8 cellular contexts compared by ENCODE assay signal in genomic region chr2:38751043-38751846, GRCh38. TPM values are rescaled to one million over a fixed set of nuclear protein-coding genes. Genes with fewer than 3 reads are reported as not detected.
DNase-seq lines count a peak whose midpoint lies in the region; TF ChIP-seq lines count a peak whose summit lies in the region.

TSS of gene SRSF7 (minus strand) at chr2:38751361. CDS start at chr2:38751256, 105 bp downstream.

- H3K27me3 ChIP-seq in H7 (ENCODE audit: control insufficient read depth, insufficient read depth, low read length) = no peaks in the 10 kb centered on the region
- no peaks in the 10 kb centered on the region for H3K27me3 ChIP-seq in MG63

- H3K27ac Mint-ChIP-seq in nephron = peak within 1 kb of the TSS; percentile 96 to 99 (median 98)
- H3K27ac Mint-ChIP-seq in stimulated activated naive CD8-positive, alpha-beta T cell treated with anti-CD3 and anti-CD28 coated beads, Interleukin-15, Interleukin-2, amounts not matched to agents 100 ng/mL and 50 ng/mL, for 24 hours = peak within 1 kb of the TSS; percentile 100

- DNase-seq in ELF-1 (ENCODE audit: low read depth, low spot score) = peak; percentile 99
- DNase-seq in H7 = peak; percentile 95
- DNase-seq in MG63 = peak; percentile 99
- DNase-seq in SHP77 treated with DMSO at 0.1 percent for 48 hours (lab: John Stamatoyannopoulos, UW) = peak; percentile 93
- DNase-seq in activated effector memory CD4-positive, alpha-beta T cell treated with anti-CD3 and anti-CD28 coated beads, Interleukin-2, amount 50 U/mL, for 16 hours = peak; percentile 99
- DNase-seq in fibroblast of the aortic adventitia (ENCODE audit: low read depth) = peak; percentile 100

- peak within 1 kb of the TSS; percentile 98 for H3K4me3 Mint-ChIP-seq in nephron
- H3K4me3 Mint-ChIP-seq in stimulated activated naive CD8-positive, alpha-beta T cell treated with anti-CD3 and anti-CD28 coated beads, Interleukin-15, Interleukin-2, amounts not matched to agents 100 ng/mL and 50 ng/mL, for 24 hours = peak within 1 kb of the TSS; percentile 99

- H3K9me3 Mint-ChIP-seq in nephron = no peaks in the 10 kb centered on the region
- no peaks in the 10 kb centered on the region for H3K9me3 Mint-ChIP-seq in stimulated activated naive CD8-positive, alpha-beta T cell treated with anti-CD3 and anti-CD28 coated beads, Interleukin-15, Interleukin-2, amounts not matched to agents 100 ng/mL and 50 ng/mL, for 24 hours

- TF ChIP-seq CTCF in fibroblast of the aortic adventitia (IDR thresholded peaks at IDR 0.05; ENCODE audit: insufficient read depth, low read length) (no peak), nephron (IDR thresholded peaks at IDR 0.05; ENCODE audit: unreplicated experiment in 3 of 3) (no peak)

- H3K4me3 ChIP-seq in H7 (ENCODE audit: insufficient read depth, low read depth, low read length) = peak within 1 kb of the TSS; percentile 91
- H3K4me3 ChIP-seq in MG63 = peak within 1 kb of the TSS; percentile 99
- peak within 1 kb of the TSS; percentile 100 for H3K4me3 ChIP-seq in fibroblast of the aortic adventitia (ENCODE audit: low read depth, low read length)

- no peaks in the 10 kb centered on the region for H3K9me3 ChIP-seq in MG63

- no peaks in the 10 kb centered on the region for H3K27me3 Mint-ChIP-seq in nephron (ENCODE audit: low read depth)
- peaks cover 3% of the 10 kb centered on the region for H3K27me3 Mint-ChIP-seq in stimulated activated naive CD8-positive, alpha-beta T cell treated with anti-CD3 and anti-CD28 coated beads, Interleukin-15, Interleukin-2, amounts not matched to agents 100 ng/mL and 50 ng/mL, for 24 hours

- H3K4me1 Mint-ChIP-seq in nephron = peaks cover 45% of the 10 kb centered on the region
- H3K4me1 Mint-ChIP-seq in stimulated activated naive CD8-positive, alpha-beta T cell treated with anti-CD3 and anti-CD28 coated beads, Interleukin-15, Interleukin-2, amounts not matched to agents 100 ng/mL and 50 ng/mL, for 24 hours (ENCODE audit: low read depth) = peaks cover 57% of the 10 kb centered on the region

- H3K36me3 ChIP-seq in H7 (replicated peaks; ENCODE audit: control insufficient read depth, insufficient read depth, low read length) (peaks cover 23% of the 10 kb centered on the region), MG63 (peaks cover 45% of the 10 kb centered on the region)

- peaks cover 45% of the 10 kb centered on the region for H3K36me3 Mint-ChIP-seq in nephron (ENCODE audit: low read depth)
- peaks cover 50% of the 10 kb centered on the region for H3K36me3 Mint-ChIP-seq in stimulated activated naive CD8-positive, alpha-beta T cell treated with anti-CD3 and anti-CD28 coated beads, Interleukin-15, Interleukin-2, amounts not matched to agents 100 ng/mL and 50 ng/mL, for 24 hours (ENCODE audit: low read depth)

RNA-seq across cellular contexts. Expression of gene SRSF7, which starts in this region (rescaled TPM):
- 140 and 206 TPM in 2 replicates for total RNA-seq in H7 (2014; rRNA removed; shearing (Covaris generic))
- 178 and 201 TPM in 2 replicates for total RNA-seq in MG63 (2014; rRNA removed; shearing (Covaris generic); ENCODE audit: low replicate concordance)
- total RNA-seq in fibroblast of the aortic adventitia (ENCODE audit: low replicate concordance) = 92.1 and 126 TPM in 2 replicates

Comparison
In these comparisons a context has a peak if more than half of its experiments do, and no peak if none do; other contexts are left out.
1. Peak in every context shown above with its lines: DNase-seq and H3K4me3 ChIP-seq.